In the genomic region with DNA sequence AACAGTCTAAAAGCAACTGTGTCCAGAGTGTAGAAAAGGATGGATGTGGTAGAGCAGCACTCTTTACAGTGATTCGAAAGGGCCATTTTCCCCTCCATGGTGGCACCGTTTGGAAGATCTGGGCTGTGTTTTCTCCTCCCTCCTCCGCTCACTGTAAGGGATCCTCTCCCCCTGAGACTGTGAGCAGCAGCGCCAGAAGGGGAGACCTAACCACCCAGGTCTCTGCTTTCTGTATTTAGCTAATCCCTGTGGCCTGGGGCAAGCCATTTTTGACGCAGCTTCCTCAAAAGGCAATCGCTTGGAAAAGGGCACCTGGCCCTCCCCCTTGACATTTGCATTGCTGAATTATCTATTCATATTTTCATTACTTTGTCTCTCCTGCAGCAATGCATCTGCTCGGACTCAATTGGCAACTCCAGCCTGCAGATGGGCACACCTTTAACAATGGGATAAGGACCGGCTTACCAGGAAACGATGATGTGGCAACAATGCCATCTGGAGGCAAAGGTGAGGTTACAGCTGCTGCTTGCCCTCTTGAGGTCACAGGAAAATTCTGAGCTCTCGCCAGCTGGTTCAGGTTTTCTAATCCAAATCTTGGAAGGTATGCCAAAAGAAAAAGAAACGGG, we compare ENCODE assay signal across 8 cellular contexts.
DNase-seq lines count a peak whose midpoint lies in the region; ATAC-seq and TF ChIP-seq lines count a peak whose summit lies in the region.

No MANE protein-coding gene starts in this region.

- intact Hi-C loops in spleen (cut with DNase I; ENCODE audit: low total_unique reads): no loop called here

- TF ChIP-seq POLR2A in spleen (IDR thresholded peaks at IDR 0.05): no peak

- WGBS in spleen, 5 donors: 31 to 39% (median 33%) methylated on average over 10 to 11 of the region's 11 CpGs

- no peaks in the 10 kb centered on the region for H3K4me1 ChIP-seq in spleen

- no peak overlapping the region for H3K27ac ChIP-seq in 22Rv1
- H3K27ac ChIP-seq in spleen: no peak overlapping the region

- H3K27me3 ChIP-seq in GM06990 (replicated peaks; ENCODE audit: control insufficient read depth, insufficient read depth, low read length) (no peaks in the 10 kb centered on the region; the same call in 1 of the 2 replicates), spleen (replicated peaks in 1 of 7) (peaks cover 0 to 8% (median 0%) of the 10 kb centered on the region in 7 donors)

- H3K9me3 ChIP-seq in spleen: no peaks in the 10 kb centered on the region

- H3K4me3 ChIP-seq in GM06990 (replicated peaks; ENCODE audit: low read depth, low read length) (no peak overlapping the region), spleen (no peak overlapping the region)

- H3K36me3 ChIP-seq in GM06990 (ENCODE audit: control insufficient read depth, insufficient read depth, low read length) (no peaks in the 10 kb centered on the region), spleen (no peaks in the 10 kb centered on the region)

- DNase-seq in GM06990 (ENCODE audit: extremely low read depth, insufficient read length) (no peak), NCI-H748 treated with DMSO at 0.1 percent for 48 hours (lab: John Stamatoyannopoulos, UW) (peak; percentile 65), ecto neural progenitor cell (ENCODE audit: low spot score) (peak; percentile 70), myocyte (ENCODE audit: low read depth) (peak; percentile 43), activated gamma-delta T cell (lab: John Stamatoyannopoulos, UW) (no peak), spleen (no peak)

- ATAC-seq in HG03175 (IDR thresholded peaks at IDR 0.05; ENCODE audit: unreplicated experiment): peak; percentile 64

- TF ChIP-seq CTCF in 22Rv1 (IDR thresholded peaks at IDR 0.05) (peak; percentile 84), GM06990 (IDR thresholded peaks at IDR 0.05; ENCODE audit: insufficient read depth, low read length, poor library complexity, severe bottlenecking) (peak; percentile 54), spleen (IDR thresholded peaks at IDR 0.05 in 8 of 11, conservative IDR thresholded peaks at IDR 0.05 in 3 of 11) (no peak)

Comparison
In these comparisons a context has a peak if more than half of its experiments do, and no peak if none do; other contexts are left out.
1. CTCF ChIP-seq: peak in 22Rv1 (single experiment) and GM06990 (single experiment); none in spleen (0 of 11).
2. DNase-seq: peak in NCI-H748 treated with DMSO at 0.1 percent for 48 hours (single experiment), ecto neural progenitor cell (single experiment) and myocyte (single experiment); none in GM06990 (single experiment), activated gamma-delta T cell (single experiment) and spleen (single experiment).